Comparison of ENCODE assay signal across 16 cellular contexts in genomic region chr18:48123965-48124364, GRCh38.
A peak's percentile ranks its signal among the peaks of the same experiment; 100 is the strongest.
DNase-seq lines count a peak whose midpoint lies in the region; ATAC-seq and TF ChIP-seq lines count a peak whose summit lies in the region.
"Had no signal": no experiment of that assay in that cellular context is flagged by ENCODE, and none has a peak within 500 bp of the region (broad histone marks: within the 10 kb centered on the region; RNA-seq: fewer than 3 reads in every experiment).

No MANE protein-coding gene starts in this region.

- intact Hi-C loops in sigmoid colon (cut with DNase I): loop anchor here (1.0 kb wide), 1 partner anchor 21 kb away; no protein-coding TSS in a partner anchor
- intact Hi-C loops in esophagus muscularis mucosa (cut with DNase I): no loop called here

- no peak overlapping the region for H3K9ac ChIP-seq in endodermal cell (ENCODE audit: extremely low read depth, low read length, poor library complexity, severe bottlenecking)
- H3K9ac ChIP-seq: BLaER1 treated with 17β-estradiol and CSF1 and Interleukin-3, amounts not matched to agents 10 nM and 100 nM; GM23248 had no signal

- no peaks in the 10 kb centered on the region for H3K36me3 Mint-ChIP-seq in activated CD8-positive, alpha-beta memory T cell treated with anti-CD3 and anti-CD28 coated beads, Interleukin-2, amount 10 ng/mL, durations not matched to agents 7 days and 5 days
- no peaks in the 10 kb centered on the region for H3K36me3 Mint-ChIP-seq in endodermal cell (ENCODE audit: low read depth)
- no peaks in the 10 kb centered on the region for H3K36me3 Mint-ChIP-seq in nephron (ENCODE audit: low read depth)
- no peaks in the 10 kb centered on the region for H3K36me3 Mint-ChIP-seq in type B pancreatic cell
- H3K36me3 Mint-ChIP-seq: CD8-positive, alpha-beta T cell had no signal

- no peak overlapping the region for H3K4me3 Mint-ChIP-seq in activated CD8-positive, alpha-beta memory T cell treated with anti-CD3 and anti-CD28 coated beads, Interleukin-2, amount 10 ng/mL, durations not matched to agents 7 days and 5 days
- H3K4me3 Mint-ChIP-seq in endodermal cell (no peak overlapping the region), nephron (peak overlapping the region in 1 of 3 experiments; percentile 8), type B pancreatic cell (no peak overlapping the region)
- H3K4me3 Mint-ChIP-seq: B cell; CD8-positive, alpha-beta T cell had no signal

- H3K4me1 ChIP-seq in endodermal cell (ENCODE audit: control insufficient read depth, insufficient read depth, low read length) (peaks cover 3% of the 10 kb centered on the region), sigmoid colon (no peaks in the 10 kb centered on the region), esophagus muscularis mucosa (peaks cover 0 to 4% (median 0%) of the 10 kb centered on the region in 4 donors)
- H3K4me1 ChIP-seq: HAP-1 had no signal

- H3K9me3 ChIP-seq in endodermal cell (ENCODE audit: control insufficient read depth, low read length) (no peaks in the 10 kb centered on the region), sigmoid colon (no peaks in the 10 kb centered on the region), esophagus muscularis mucosa (no peaks in the 10 kb centered on the region)
- H3K9me3 ChIP-seq: BLaER1 treated with 17β-estradiol and CSF1 and Interleukin-3, amounts not matched to agents 10 nM and 100 nM; HAP-1 had no signal

- peak overlapping the region; percentile 15 for H3K27ac ChIP-seq in endodermal cell (ENCODE audit: low read depth, low read length)
- H3K27ac ChIP-seq in sigmoid colon: no peak overlapping the region
- H3K27ac ChIP-seq in esophagus muscularis mucosa (replicated peaks in 1 of 4): no peak overlapping the region
- H3K27ac ChIP-seq: BLaER1 treated with 17β-estradiol and CSF1 and Interleukin-3, amounts not matched to agents 10 nM and 100 nM; GM23248 had no signal

- peaks cover 38% of the 10 kb centered on the region for H3K27me3 Mint-ChIP-seq in activated CD8-positive, alpha-beta memory T cell treated with anti-CD3 and anti-CD28 coated beads, Interleukin-2, amount 10 ng/mL, durations not matched to agents 7 days and 5 days
- H3K27me3 Mint-ChIP-seq in endodermal cell (ENCODE audit: insufficient read depth): peaks cover 2% of the 10 kb centered on the region
- H3K27me3 Mint-ChIP-seq in nephron (ENCODE audit: low read depth): peaks cover 5% of the 10 kb centered on the region
- H3K27me3 Mint-ChIP-seq in type B pancreatic cell: no peaks in the 10 kb centered on the region

- no peaks in the 10 kb centered on the region for H3K27me3 ChIP-seq in endodermal cell (ENCODE audit: control insufficient read depth, insufficient read depth, low read length, poor library complexity, severe bottlenecking)
- H3K27me3 ChIP-seq in sigmoid colon: no peaks in the 10 kb centered on the region
- no peaks in the 10 kb centered on the region for H3K27me3 ChIP-seq in esophagus muscularis mucosa
- H3K27me3 ChIP-seq: BLaER1 treated with 17β-estradiol and CSF1 and Interleukin-3, amounts not matched to agents 10 nM and 100 nM had no signal

- H3K36me3 ChIP-seq in endodermal cell (ENCODE audit: control insufficient read depth, insufficient read depth, low read length) (no peaks in the 10 kb centered on the region), sigmoid colon (no peaks in the 10 kb centered on the region), esophagus muscularis mucosa (no peaks in the 10 kb centered on the region)
- H3K36me3 ChIP-seq: BLaER1 treated with 17β-estradiol and CSF1 and Interleukin-3, amounts not matched to agents 10 nM and 100 nM; HAP-1 had no signal

- 82 to 83% methylated on average over 4 of the region's 4 CpGs for WGBS in endodermal cell (ENCODE audit: insufficient coverage in 1 of 2, insufficient read length in 1 of 2), 2 experiments
- WGBS in sigmoid colon, 2 donors: 78 to 93% methylated on average over 4 of the region's 4 CpGs
- 95% methylated on average over 4 of the region's 4 CpGs for WGBS in esophagus muscularis mucosa

- peaks cover 29% of the 10 kb centered on the region for H3K4me1 Mint-ChIP-seq in activated CD8-positive, alpha-beta memory T cell treated with anti-CD3 and anti-CD28 coated beads, Interleukin-2, amount 10 ng/mL, durations not matched to agents 7 days and 5 days
- H3K4me1 Mint-ChIP-seq in endodermal cell: no peaks in the 10 kb centered on the region
- H3K4me1 Mint-ChIP-seq in nephron: peaks cover 86% of the 10 kb centered on the region
- peaks cover 30% of the 10 kb centered on the region for H3K4me1 Mint-ChIP-seq in type B pancreatic cell (ENCODE audit: unreplicated experiment)
- H3K4me1 Mint-ChIP-seq: B cell had no signal

- no peaks in the 10 kb centered on the region for H3K9me3 Mint-ChIP-seq in activated CD8-positive, alpha-beta memory T cell treated with anti-CD3 and anti-CD28 coated beads, Interleukin-2, amount 10 ng/mL, durations not matched to agents 7 days and 5 days (ENCODE audit: low read depth)
- H3K9me3 Mint-ChIP-seq in endodermal cell (no peaks in the 10 kb centered on the region), nephron (no peaks in the 10 kb centered on the region), type B pancreatic cell (no peaks in the 10 kb centered on the region)
- H3K9me3 Mint-ChIP-seq: CD8-positive, alpha-beta T cell had no signal

- no peak overlapping the region for H3K4me3 ChIP-seq in endodermal cell (ENCODE audit: low read length)
- no peak overlapping the region for H3K4me3 ChIP-seq in sigmoid colon
- no peak overlapping the region for H3K4me3 ChIP-seq in esophagus muscularis mucosa
- H3K4me3 ChIP-seq: BLaER1 treated with 17β-estradiol and CSF1 and Interleukin-3, amounts not matched to agents 10 nM and 100 nM; GM23248; HAP-1 had no signal

- TF ChIP-seq POLR2A in sigmoid colon (IDR thresholded peaks at IDR 0.05) (no peak), esophagus muscularis mucosa (IDR thresholded peaks at IDR 0.05; ENCODE audit: low read depth) (no peak)

- no peak for ATAC-seq in activated CD8-positive, alpha-beta memory T cell treated with anti-CD3 and anti-CD28 coated beads, Interleukin-2, amount 10 ng/mL, durations not matched to agents 7 days and 5 days
- ATAC-seq: CD8-positive, alpha-beta T cell had no signal

- TF ChIP-seq CTCF in endodermal cell (conservative IDR thresholded peaks at IDR 0.05) (no peak), nephron (IDR thresholded peaks at IDR 0.05; ENCODE audit: unreplicated experiment in 3 of 3) (no peak), sigmoid colon (IDR thresholded peaks at IDR 0.05) (no peak), esophagus muscularis mucosa (IDR thresholded peaks at IDR 0.05) (no peak), type B pancreatic cell (conservative IDR thresholded peaks at IDR 0.05) (no peak)

- CTCF ChIA-PET in activated CD8-positive, alpha-beta memory T cell treated with anti-CD3 and anti-CD28 coated beads, Interleukin-2, amount 10 ng/mL, durations not matched to agents 7 days and 5 days (lab: Charles Lee): interaction anchor here (0.7 kb wide), 1 partner anchor 8 kb away, joined by 3 read pairs; no protein-coding TSS in a partner anchor

- peak overlapping the region; percentile 25 for H3K27ac Mint-ChIP-seq in activated CD8-positive, alpha-beta memory T cell treated with anti-CD3 and anti-CD28 coated beads, Interleukin-2, amount 10 ng/mL, durations not matched to agents 7 days and 5 days
- H3K27ac Mint-ChIP-seq in endodermal cell (no peak overlapping the region), nephron (peak overlapping the region; percentile 37 to 98 (median 68)), type B pancreatic cell (no peak overlapping the region)
- H3K27ac Mint-ChIP-seq: B cell; CD8-positive, alpha-beta T cell had no signal

- TF ChIP-seq EP300 in sigmoid colon (IDR thresholded peaks at IDR 0.05) (no peak), esophagus muscularis mucosa (IDR thresholded peaks at IDR 0.05) (no peak)

- DNase-seq in activated CD8-positive, alpha-beta memory T cell treated with anti-CD3 and anti-CD28 coated beads, Interleukin-2, amount 10 ng/mL, durations not matched to agents 7 days and 5 days: no peak
- DNase-seq in activated CD8-positive, alpha-beta memory T cell treated with anti-CD3 and anti-CD28 coated beads, Interleukin-2, amount 50 U/mL, for 4 hours: no peak
- DNase-seq in endodermal cell (peak; percentile 30), sigmoid colon (peak; percentile 47), DMS53 treated with DMSO at 0.1 percent for 48 hours (lab: John Stamatoyannopoulos, UW; ENCODE audit: unreplicated experiment) (no peak), esophagus muscularis mucosa (ENCODE audit: extremely low spot score) (no peak), type B pancreatic cell (ENCODE audit: extremely low spot score, unreplicated experiment) (no peak)
- DNase-seq: Calu3; CD8-positive, alpha-beta T cell; DND-41; EL; GM23248 had no signal

Comparison
In these comparisons a context has a peak if more than half of its experiments do, and no peak if none do; other contexts are left out.
1. DNase-seq: peak in endodermal cell (single experiment) and sigmoid colon (single experiment); none in activated CD8-positive, alpha-beta memory T cell treated with anti-CD3 and anti-CD28 coated beads, Interleukin-2, amount 10 ng/mL, durations not matched to agents 7 days and 5 days (single experiment), activated CD8-positive, alpha-beta memory T cell treated with anti-CD3 and anti-CD28 coated beads, Interleukin-2, amount 50 U/mL, for 4 hours (single experiment), DMS53 treated with DMSO at 0.1 percent for 48 hours (single experiment), esophagus muscularis mucosa (single experiment) and type B pancreatic cell (single experiment).
2. H3K27ac Mint-ChIP-seq: peak in activated CD8-positive, alpha-beta memory T cell treated with anti-CD3 and anti-CD28 coated beads, Interleukin-2, amount 10 ng/mL, durations not matched to agents 7 days and 5 days (single experiment) and nephron (3 of 3); none in endodermal cell (single experiment) and type B pancreatic cell (single experiment).